8 cellular contexts compared by ENCODE assay signal in genomic region chr3:13452490-13453335, GRCh38. TPM values are rescaled to one million over a fixed set of nuclear protein-coding genes. Genes with fewer than 3 reads are reported as not detected.
A peak's percentile ranks its signal among the peaks of the same experiment; 100 is the strongest.
DNase-seq lines count a peak whose midpoint lies in the region; ATAC-seq and TF ChIP-seq lines count a peak whose summit lies in the region.

No MANE protein-coding gene starts in this region.

- H3K4me2 ChIP-seq in HCT116 (ENCODE audit: low read length) = peak overlapping the region; percentile 76

- H3K4me3 Mint-ChIP-seq in CD4-positive, alpha-beta T cell = peak overlapping the region; percentile 94

- 23 to 28% methylated on average over 12 of the region's 12 CpGs for WGBS in thyroid gland, 2 donors

- H3K9me3 Mint-ChIP-seq in CD4-positive, alpha-beta T cell = no peaks in the 10 kb centered on the region

- POLR2A ChIA-PET in CD4-positive, alpha-beta T cell (lab: Charles Lee) = interaction anchor here (0.8 to 3.3 kb wide), 14 partner anchors 25 to 1198 kb away, joined by 3 to 75 read pairs (median 4); partner anchors contain the start of genes HDAC11, NUP210 and RPL32
- POLR2A ChIA-PET in HCT116 (lab: Charles Lee) = no interaction called here

- H2AFZ ChIP-seq in HCT116 (ENCODE audit: low read depth, low read length, poor library complexity, severe bottlenecking) = peak overlapping the region; percentile 95

- RAD21 ChIA-PET in HCT116 (lab: Charles Lee; ENCODE audit: low non-redundant PET in 1 of 2, low total read pairs in 2 of 2, uncharacterized antibody in 2 of 2, unreplicated experiment in 2 of 2) = interaction anchor here (0.6 to 2.6 kb wide), 7 partner anchors 9 to 361 kb away, joined by 3 to 10 read pairs (median 5); partner anchors contain the start of gene HDAC11 (in 1 of the 2)

- CTCF ChIA-PET in CD4-positive, alpha-beta T cell (lab: Charles Lee) = interaction anchor here (0.8 to 3.9 kb wide), 16 partner anchors 9 to 458 kb away, joined by 3 to 57 read pairs (median 4); partner anchors contain the start of genes HDAC11 and NUP210
- CTCF ChIA-PET in HCT116 (lab: Charles Lee) = interaction anchor here (0.7 to 4.1 kb wide), 12 partner anchors 10 to 453 kb away, joined by 3 to 34 read pairs (median 4); partner anchors contain the start of gene HDAC11

- no peaks in the 10 kb centered on the region for H4K20me1 ChIP-seq in HCT116 (ENCODE audit: insufficient read depth)

- peaks cover 3 to 21% of the 10 kb centered on the region in 2 experiments; a peak in 2 of 4 replicates for H3K4me1 ChIP-seq in HCT116 (ENCODE audit: control insufficient read depth in 1 of 2, insufficient read depth in 2 of 2, low read length in 2 of 2)
- no peaks in the 10 kb centered on the region for H3K4me1 ChIP-seq in muscle layer of duodenum (ENCODE audit: control insufficient read depth in 1 of 2, insufficient read depth in 2 of 2, low read length in 2 of 2)
- H3K4me1 ChIP-seq in thyroid gland = peaks cover 0 to 5% of the 10 kb centered on the region in 2 donors

- no peaks in the 10 kb centered on the region for H3K9me2 ChIP-seq in HCT116 (ENCODE audit: insufficient read depth)

- peaks cover 28% of the 10 kb centered on the region for H3K4me1 Mint-ChIP-seq in CD4-positive, alpha-beta T cell (ENCODE audit: low read depth)

- ATAC-seq in CD4-positive, alpha-beta T cell (ENCODE audit: poor library complexity) = peak; percentile 22
- peak; percentile 64 for ATAC-seq in HCT116
- ATAC-seq in esophagus mucosa = peak; percentile 12

- TF ChIP-seq POLR2A in HCT116 (IDR thresholded peaks at IDR 0.05; ENCODE audit: borderline replicate concordance, extremely low read depth, insufficient read depth, insufficient read length) (no peak), thyroid gland (IDR thresholded peaks at IDR 0.05) (no peak)

- intact Hi-C loops in CD4-positive, alpha-beta T cell (cut with DNase I, micrococcal nuclease) = loop anchor here (1.0 to 10.0 kb wide), 8 partner anchors 26 to 485 kb away; no protein-coding TSS in a partner anchor
- intact Hi-C loops in HCT116 (cut with micrococcal nuclease) (loop anchor here (1.0 to 5.0 kb wide), 2 partner anchors 150 to 360 kb away; no protein-coding TSS in a partner anchor), thyroid gland (cut with DNase I) (loop anchor here (5.0 kb wide), 1 partner anchor 360 kb away; no protein-coding TSS in a partner anchor)

- H3K27me3 ChIP-seq in CD4-positive, alpha-beta T cell (ENCODE audit: control insufficient read depth, insufficient read depth, low read length) = no peaks in the 10 kb centered on the region
- H3K27me3 ChIP-seq in HCT116 (ENCODE audit: insufficient read depth, low read length) = no peaks in the 10 kb centered on the region
- no peaks in the 10 kb centered on the region for H3K27me3 ChIP-seq in muscle layer of duodenum (ENCODE audit: low read depth, low read length)
- H3K27me3 ChIP-seq in thyroid gland = no peaks in the 10 kb centered on the region

- no TSS peak for BruUV-seq in HCT116 (replicated peaks; lab: Mats Ljungman, UMichigan)

- no peaks in the 10 kb centered on the region for H3K36me3 Mint-ChIP-seq in CD4-positive, alpha-beta T cell (ENCODE audit: low read depth)

- peak; percentile 87 for TF ChIP-seq RAD21 in HCT116 (IDR thresholded peaks at IDR 0.05; ENCODE audit: low read depth)

- H3K9ac ChIP-seq in HCT116 (ENCODE audit: low read length) = 0 out of 2 replicates have a peak overlapping the region, but pooled peaks have one; percentile 14

- peak overlapping the region; percentile 79 for H3K27ac Mint-ChIP-seq in CD4-positive, alpha-beta T cell

- H3K27ac ChIP-seq in CD4-positive, alpha-beta T cell (ENCODE audit: low read depth, low read length) = peak overlapping the region; percentile 72
- H3K27ac ChIP-seq in HCT116 (ENCODE audit: low read depth, low read length) = peak overlapping the region; percentile 19; the same call in 1 of the 2 replicates
- H3K27ac ChIP-seq in muscle layer of duodenum (ENCODE audit: low read length) = no peak overlapping the region
- H3K27ac ChIP-seq in thyroid gland = peak overlapping the region; percentile 87 to 89 (median 88)

- H3K27me3 Mint-ChIP-seq in CD4-positive, alpha-beta T cell = no peaks in the 10 kb centered on the region

- peak in 7 of 10 experiments; percentile 14 to 35 (median 28) for DNase-seq in CD4-positive, alpha-beta T cell
- DNase-seq in HCT116 (ENCODE audit: low read depth, low spot score) = peak; percentile 31
- peak; percentile 57 for DNase-seq in NCI-H748 (lab: John Stamatoyannopoulos, UW; ENCODE audit: unreplicated experiment)
- DNase-seq in activated T-cell treated with anti-CD3 and anti-CD28 coated beads for 24 hours (ENCODE audit: low read depth) = peak; percentile 17
- peak; percentile 21 to 24 for DNase-seq in thyroid gland
- no peak for DNase-seq in iPS-NIHi7 (ENCODE audit: extremely low spot score)

- H3K36me3 ChIP-seq in HCT116 (ENCODE audit: control insufficient read depth in 1 of 2, insufficient read depth in 2 of 2, low read length in 2 of 2) (no peaks in the 10 kb centered on the region), muscle layer of duodenum (ENCODE audit: control insufficient read depth in 1 of 2, insufficient read depth in 2 of 2, low read length in 2 of 2) (no peaks in the 10 kb centered on the region), thyroid gland (no peaks in the 10 kb centered on the region)

- H3K4me3 ChIP-seq in HCT116 (replicated peaks in 1 of 2; ENCODE audit: low read depth in 1 of 2, low read length in 2 of 2) (peak overlapping the region in 1 of 2 experiments; percentile 42; a peak in 1 of 4 replicates), muscle layer of duodenum (ENCODE audit: low read depth in 1 of 2, low read length in 2 of 2) (peak overlapping the region; percentile 67 to 83), thyroid gland (replicated peaks in 1 of 3) (no peak overlapping the region)

- peak; percentile 79 for TF ChIP-seq CTCF in CD4-positive, alpha-beta T cell (IDR thresholded peaks at IDR 0.05)
- TF ChIP-seq CTCF in HCT116 (IDR thresholded peaks at IDR 0.05 in 2 of 3, conservative IDR thresholded peaks at IDR 0.05 in 1 of 3; ENCODE audit: borderline replicate concordance in 1 of 3, insufficient read depth in 1 of 3, low read depth in 2 of 3, low read length in 2 of 3) (peak; percentile 55 to 80 (median 69); a peak in 5 of 6 replicates), thyroid gland (IDR thresholded peaks at IDR 0.05) (peak in 5 of 6 experiments; percentile 27 to 65 (median 63))

- no peaks in the 10 kb centered on the region for H3K9me3 ChIP-seq in CD4-positive, alpha-beta T cell (ENCODE audit: control insufficient read depth, low read length)
- no peaks in the 10 kb centered on the region for H3K9me3 ChIP-seq in HCT116 (ENCODE audit: control insufficient read depth in 1 of 2, insufficient read depth in 1 of 2, low read depth in 1 of 2, low read length in 2 of 2)
- no peaks in the 10 kb centered on the region for H3K9me3 ChIP-seq in muscle layer of duodenum (ENCODE audit: control insufficient read depth in 1 of 2, low read length in 2 of 2)
- H3K9me3 ChIP-seq in thyroid gland = no peaks in the 10 kb centered on the region

- no peaks in the 10 kb centered on the region for H3K79me2 ChIP-seq in HCT116 (ENCODE audit: insufficient read depth, low read length)

TF ChIP-seq in HCT116, 20 proteins besides CTCF, POLR2A, EP300 and RAD21 (continues in another document):
- no peak for TF ChIP-seq SIN3A (IDR thresholded peaks at IDR 0.05; ENCODE audit: low read depth)
- TF ChIP-seq CBX3 (IDR thresholded peaks at IDR 0.05; ENCODE audit: low read depth) = no peak
- no peak for TF ChIP-seq ZFX (IDR thresholded peaks at IDR 0.05)
- no peak for TF ChIP-seq EZH2 (IDR thresholded peaks at IDR 0.05)
- TF ChIP-seq ZNF274 (IDR thresholded peaks at IDR 0.05; ENCODE audit: low read depth, low read length) = no peak
- TF ChIP-seq REST (IDR thresholded peaks at IDR 0.05; ENCODE audit: low read depth) = no peak
- TF ChIP-seq MAX (IDR thresholded peaks at IDR 0.05) = no peak
- no peak for TF ChIP-seq SRF (IDR thresholded peaks at IDR 0.05; ENCODE audit: low read depth)
- TF ChIP-seq FOSL1 (IDR thresholded peaks at IDR 0.05; ENCODE audit: low read depth) = no peak
- TF ChIP-seq YY1 (IDR thresholded peaks at IDR 0.05; ENCODE audit: extremely low read depth, insufficient replicate concordance, low read depth, low read length) = no peak
- no peak for TF ChIP-seq EZH2phosphoT487 (IDR thresholded peaks at IDR 0.05; ENCODE audit: borderline replicate concordance)

RNA-seq across cellular contexts. Expression of gene HDAC11, which starts 27.4 kb away (rescaled TPM):
- total RNA-seq in CD4-positive, alpha-beta T cell = 1 to 10 TPM; 4.5 to 4.6 TPM
- total RNA-seq in HCT116 (2021; ENCODE audit: unreplicated experiment) = 16.1 TPM
- polyA plus RNA-seq in HCT116 (2012) = 14.5 and 15.6 TPM in 2 replicates
- total RNA-seq in esophagus mucosa = 15.9 TPM
- total RNA-seq in thyroid gland = 10 to 100 TPM; 18.8 to 47.5 (median 30.8) TPM

RNA-seq across cellular contexts. Expression of gene NUP210, which starts 32.6 kb away (rescaled TPM):
- total RNA-seq in CD4-positive, alpha-beta T cell = 10 to 100 TPM; 82.0 to 83.5 TPM
- total RNA-seq in HCT116 (2021; ENCODE audit: unreplicated experiment) (74.9 TPM), esophagus mucosa (14.9 TPM), thyroid gland (10 to 100 TPM in 3 of 4 donors, 1 to 10 TPM in 1; 9.8 to 24.6 (median 17.7) TPM)
- polyA plus RNA-seq in HCT116 (2012) = 60.5 and 68.3 TPM in 2 replicates

Comparison
In these comparisons a context has a peak if more than half of its experiments do, and no peak if none do; other contexts are left out.
1. ATAC-seq: peak in every context shown above with its lines; median percentile 64 in HCT116; 22 in CD4-positive, alpha-beta T cell; 12 in esophagus mucosa.
2. H3K4me3 ChIP-seq: peak in muscle layer of duodenum (2 of 2); none in thyroid gland (0 of 3).
3. Peak in every context shown above with its lines, with median percentiles within 50 percentile points of each other: CTCF ChIP-seq.